In genomic region chr11:126549273-126549585, GRCh38 we compare ENCODE assay signal across 15 cellular contexts.
DNase-seq lines count a peak whose midpoint lies in the region; TF ChIP-seq lines count a peak whose summit lies in the region.
"Had no signal": no experiment of that assay in that cellular context is flagged by ENCODE, and none has a peak within 500 bp of the region (broad histone marks: within the 10 kb centered on the region; RNA-seq: fewer than 3 reads in every experiment).

No MANE protein-coding gene starts in this region.

- H3K9me3 ChIP-seq in neural progenitor cell (ENCODE audit: low read depth), result no peaks in the 10 kb centered on the region
- H3K9me3 ChIP-seq: BLaER1 treated with 17β-estradiol and CSF1 and Interleukin-3, amounts not matched to agents 10 nM and 100 nM had no signal

- no peaks in the 10 kb centered on the region for H3K9me3 Mint-ChIP-seq in neural progenitor cell
- H3K9me3 Mint-ChIP-seq: CD8-positive, alpha-beta T cell; GM23338 had no signal

- H3K4me3 ChIP-seq in neural progenitor cell, result no peak overlapping the region
- H3K4me3 ChIP-seq: BLaER1 treated with 17β-estradiol and CSF1 and Interleukin-3, amounts not matched to agents 10 nM and 100 nM; GM23338 had no signal

- DNase-seq in caudate nucleus (lab: John Stamatoyannopoulos, UW), result peak in 13 of 61 donors; percentile 7 to 48 (median 15)
- DNase-seq in left kidney (ENCODE audit: low read depth, low spot score), result peak; percentile 25
- DNase-seq in neural progenitor cell (ENCODE audit: low spot score), result no peak
- no peak for DNase-seq in activated naive CD4-positive, alpha-beta T cell (lab: John Stamatoyannopoulos, UW)
- DNase-seq in NOMO-1 treated with DMSO at 0.1 percent for 48 hours (lab: John Stamatoyannopoulos, UW; ENCODE audit: unreplicated experiment), result no peak
- no peak for DNase-seq in NCI-H1694 treated with DMSO at 0.1 percent for 48 hours (lab: John Stamatoyannopoulos, UW)
- DNase-seq: Calu3; CD8-positive, alpha-beta T cell; DMS79 treated with DMSO at 0.1 percent for 48 hours; GF-D8; HCEC 1CT had no signal

- TF ChIP-seq CTCF in neural progenitor cell (IDR thresholded peaks at IDR 0.05), result no peak

- no peaks in the 10 kb centered on the region for H3K27me3 ChIP-seq in neural progenitor cell
- H3K27me3 ChIP-seq: BLaER1 treated with 17β-estradiol and CSF1 and Interleukin-3, amounts not matched to agents 10 nM and 100 nM had no signal

- peaks cover 2% of the 10 kb centered on the region for H3K27me3 Mint-ChIP-seq in neural progenitor cell (ENCODE audit: insufficient read depth, low read depth)

- peak overlapping the region; percentile 13 for H3K4me2 ChIP-seq in neural progenitor cell
- H3K4me2 ChIP-seq: BLaER1 treated with 17β-estradiol and CSF1 and Interleukin-3, amounts not matched to agents 10 nM and 100 nM; GM23338 had no signal

- H2AFZ ChIP-seq in neural progenitor cell (replicated peaks), result no peak overlapping the region
- H2AFZ ChIP-seq: GM23338 had no signal

- peaks cover 16% of the 10 kb centered on the region for H3F3A ChIP-seq in neural progenitor cell (ENCODE audit: low read depth)

- peaks cover 10% of the 10 kb centered on the region for H4K20me1 ChIP-seq in neural progenitor cell (ENCODE audit: low read depth)
- H4K20me1 ChIP-seq: BLaER1 treated with 17β-estradiol and CSF1 and Interleukin-3, amounts not matched to agents 10 nM and 100 nM had no signal

- H3K4me1 Mint-ChIP-seq in neural progenitor cell, result peaks cover 47% of the 10 kb centered on the region
- H3K4me1 Mint-ChIP-seq: B cell had no signal

- H3K4me1 ChIP-seq in neural progenitor cell, result peaks cover 19% of the 10 kb centered on the region

- no peaks in the 10 kb centered on the region for H3K36me3 Mint-ChIP-seq in neural progenitor cell
- H3K36me3 Mint-ChIP-seq: CD8-positive, alpha-beta T cell had no signal

- H3K27ac ChIP-seq in angular gyrus (ENCODE audit: low read depth, low read length) (peak overlapping the region; percentile 58), caudate nucleus (ENCODE audit: low read depth, low read length) (peak overlapping the region; percentile 78), neural progenitor cell (no peak overlapping the region)
- H3K27ac ChIP-seq: BLaER1 treated with 17β-estradiol and CSF1 and Interleukin-3, amounts not matched to agents 10 nM and 100 nM had no signal

- no peaks in the 10 kb centered on the region for H3K36me3 ChIP-seq in neural progenitor cell
- H3K36me3 ChIP-seq: BLaER1 treated with 17β-estradiol and CSF1 and Interleukin-3, amounts not matched to agents 10 nM and 100 nM had no signal

- no peak overlapping the region for H3K9ac ChIP-seq in neural progenitor cell
- H3K9ac ChIP-seq: BLaER1 treated with 17β-estradiol and CSF1 and Interleukin-3, amounts not matched to agents 10 nM and 100 nM had no signal

- H3K4me3 Mint-ChIP-seq in neural progenitor cell, result no peak overlapping the region
- H3K4me3 Mint-ChIP-seq: B cell; CD8-positive, alpha-beta T cell; GM23338 had no signal

- H3K27ac Mint-ChIP-seq in neural progenitor cell, result peak overlapping the region; percentile 6
- H3K27ac Mint-ChIP-seq: B cell; CD8-positive, alpha-beta T cell; GM23338 had no signal

- H3K79me2 ChIP-seq in neural progenitor cell (ENCODE audit: low read depth), result no peaks in the 10 kb centered on the region
